ENCODE assay signal across 17 cellular contexts in genomic region chr12:8951744-8952143, GRCh38. TPM values are rescaled to one million over a fixed set of nuclear protein-coding genes. Genes with fewer than 3 reads are reported as not detected.
DNase-seq lines count a peak whose midpoint lies in the region; ATAC-seq lines count a peak whose summit lies in the region.
"Had no signal": no experiment of that assay in that cellular context is flagged by ENCODE, and none has a peak within 500 bp of the region (broad histone marks: within the 10 kb centered on the region; RNA-seq: fewer than 3 reads in every experiment).

No MANE protein-coding gene starts in this region.

- no peaks in the 10 kb centered on the region for H3K36me3 ChIP-seq in urinary bladder (ENCODE audit: insufficient read depth)
- H3K36me3 ChIP-seq: pancreas, vagina had no signal

- no peak for ATAC-seq in HG03565 (IDR thresholded peaks at IDR 0.05; ENCODE audit: unreplicated experiment)
- ATAC-seq: pancreas had no signal

- H3K4me3 ChIP-seq in urinary bladder (ENCODE audit: low read depth, low read length): no peak overlapping the region
- H3K4me3 ChIP-seq: pancreas, vagina had no signal

- H3K36me3 Mint-ChIP-seq in activated CD4-positive, alpha-beta memory T cell treated with anti-CD3 and anti-CD28 coated beads for 36 hours: peaks cover 14% of the 10 kb centered on the region
- H3K36me3 Mint-ChIP-seq in immature natural killer cell: peaks cover 0 to 4% (median 0%) of the 10 kb centered on the region in 3 donors

- WGBS in urinary bladder: 70% methylated on average over 1 of the region's 1 CpG

- H3K27me3 Mint-ChIP-seq in activated CD4-positive, alpha-beta memory T cell treated with anti-CD3 and anti-CD28 coated beads for 36 hours: no peaks in the 10 kb centered on the region
- H3K27me3 Mint-ChIP-seq in immature natural killer cell (ENCODE audit: low read depth in 3 of 3): peaks cover 0 to 18% (median 2%) of the 10 kb centered on the region in 3 donors
- H3K27me3 Mint-ChIP-seq: memory B cell had no signal

- H3K4me3 Mint-ChIP-seq in activated CD4-positive, alpha-beta memory T cell treated with anti-CD3 and anti-CD28 coated beads for 36 hours: peak overlapping the region; percentile 99
- H3K4me3 Mint-ChIP-seq in immature natural killer cell: peak overlapping the region; percentile 89 to 97 (median 92)

- POLR2A ChIA-PET in activated CD4-positive, alpha-beta memory T cell treated with anti-CD3 and anti-CD28 coated beads for 36 hours (lab: Charles Lee): interaction anchor here (0.9 to 1.3 kb wide), 3 partner anchors 48 to 91 kb away, joined by 3 to 5 read pairs (median 4); no protein-coding TSS in a partner anchor

- peak; percentile 23 for DNase-seq in stimulated activated CD4-positive, alpha-beta T cell treated with anti-CD3 and anti-CD28 coated beads, Interleukin-4, amount 100 ng/mL, for 24 hours
- DNase-seq in stimulated activated CD4-positive, alpha-beta T cell treated with anti-CD3 and anti-CD28 coated beads, Interleukin-4, amount 100 ng/mL, for 1 hour: no peak
- peak; percentile 52 for DNase-seq in activated CD4-positive, alpha-beta memory T cell treated with anti-CD3 and anti-CD28 coated beads for 36 hours
- DNase-seq in immature natural killer cell: peak; percentile 64 to 68 (median 65)
- no peak for DNase-seq in stimulated activated naive CD4-positive, alpha-beta T cell treated with Interleukin-2 at 50 U/mL for 16 hours (lab: John Stamatoyannopoulos, UW)
- no peak for DNase-seq in AG20443 (ENCODE audit: low spot score)
- DNase-seq: DMS53; foreskin melanocyte; NCI-H510A; pancreas; RPMI8226; stimulated activated CD4-positive, alpha-beta T cell treated with anti-CD3 and anti-CD28 coated beads, Interleukin-12 subunit alpha, Interleukin-12 subunit beta, amount 100 ng/mL, for 4 hours; T1000 had no signal

- peaks cover 11% of the 10 kb centered on the region for H3K9me3 Mint-ChIP-seq in activated CD4-positive, alpha-beta memory T cell treated with anti-CD3 and anti-CD28 coated beads for 36 hours
- peaks cover 0 to 5% (median 0%) of the 10 kb centered on the region in 6 donors for H3K9me3 Mint-ChIP-seq in immature natural killer cell

- H3K27ac ChIP-seq in urinary bladder (ENCODE audit: low read depth): peak overlapping the region; percentile 30
- H3K27ac ChIP-seq: pancreas had no signal

- H3K27ac Mint-ChIP-seq in activated CD4-positive, alpha-beta memory T cell treated with anti-CD3 and anti-CD28 coated beads for 36 hours: peak overlapping the region; percentile 79
- H3K27ac Mint-ChIP-seq in immature natural killer cell: peak overlapping the region; percentile 89 to 98 (median 92)
- H3K27ac Mint-ChIP-seq: memory B cell had no signal

- CTCF ChIA-PET in activated CD4-positive, alpha-beta memory T cell treated with anti-CD3 and anti-CD28 coated beads for 36 hours (lab: Charles Lee): interaction anchor here (0.6 to 9.1 kb wide), 12 partner anchors 9 to 1047 kb away, joined by 3 to 135 read pairs (median 20); partner anchors contain the start of gene KLRG1

- H3K4me1 ChIP-seq in urinary bladder (ENCODE audit: insufficient read depth): no peaks in the 10 kb centered on the region

- intact Hi-C loops in activated CD4-positive, alpha-beta memory T cell treated with anti-CD3 and anti-CD28 coated beads for 36 hours (cut with micrococcal nuclease): loop anchor here (1.0 to 5.0 kb wide), 4 partner anchors 37 to 459 kb away; partner anchors contain the start of gene KLRG1

- peaks cover 55% of the 10 kb centered on the region for H3K4me1 Mint-ChIP-seq in activated CD4-positive, alpha-beta memory T cell treated with anti-CD3 and anti-CD28 coated beads for 36 hours (ENCODE audit: low read depth)
- peaks cover 81 to 87% of the 10 kb centered on the region in 2 donors for H3K4me1 Mint-ChIP-seq in immature natural killer cell

RNA-seq across cellular contexts. Expression of gene M6PR, which starts 2.3 kb away (rescaled TPM):
- total RNA-seq in activated CD4-positive, alpha-beta memory T cell treated with anti-CD3 and anti-CD28 coated beads for 36 hours: 100 to 1,000 TPM; 150 to 164 TPM
- 100 to 1,000 TPM; 285 to 435 (median 395) TPM for polyA plus RNA-seq in immature natural killer cell
- total RNA-seq in urinary bladder: 93.1 TPM
- polyA plus RNA-seq in urinary bladder: 76.9 TPM

RNA-seq across cellular contexts. Expression of gene PHC1, which starts 37.4 kb away (rescaled TPM):
- 10 to 100 TPM; 21.6 to 24.0 TPM for total RNA-seq in activated CD4-positive, alpha-beta memory T cell treated with anti-CD3 and anti-CD28 coated beads for 36 hours
- 10 to 100 TPM in 1 of 3 donors, 1 to 10 TPM in 2; 3.7 to 22.0 (median 7.1) TPM for polyA plus RNA-seq in immature natural killer cell
- total RNA-seq in urinary bladder: 42.3 TPM
- polyA plus RNA-seq in urinary bladder: 39.9 TPM

RNA-seq across cellular contexts. Expression of gene KLRG1, which starts 37.6 kb away (rescaled TPM):
- 1 to 10 TPM; 4.4 to 5.4 TPM for total RNA-seq in activated CD4-positive, alpha-beta memory T cell treated with anti-CD3 and anti-CD28 coated beads for 36 hours
- polyA plus RNA-seq in immature natural killer cell: 100 to 1,000 TPM; 183 to 569 (median 308) TPM
- total RNA-seq in urinary bladder: 3.8 TPM
- 2.5 TPM for polyA plus RNA-seq in urinary bladder

Comparison
In these comparisons a context has a peak if more than half of its experiments do, and no peak if none do; other contexts are left out.
1. DNase-seq: peak in stimulated activated CD4-positive, alpha-beta T cell treated with anti-CD3 and anti-CD28 coated beads, Interleukin-4, amount 100 ng/mL, for 24 hours (single experiment), activated CD4-positive, alpha-beta memory T cell treated with anti-CD3 and anti-CD28 coated beads for 36 hours (single experiment) and immature natural killer cell (3 of 3); none in stimulated activated CD4-positive, alpha-beta T cell treated with anti-CD3 and anti-CD28 coated beads, Interleukin-4, amount 100 ng/mL, for 1 hour (single experiment), stimulated activated naive CD4-positive, alpha-beta T cell treated with Interleukin-2 at 50 U/mL for 16 hours (single experiment) and AG20443 (single experiment).